ENCODE assay signal across 8 cellular contexts in genomic region chr1:241847540-241847795, GRCh38. TPM values are rescaled to one million over a fixed set of nuclear protein-coding genes. Genes with fewer than 3 reads are reported as not detected.
A peak's percentile ranks its signal among the peaks of the same experiment; 100 is the strongest.
DNase-seq lines count a peak whose midpoint lies in the region; ATAC-seq, FAIRE-seq and TF ChIP-seq lines count a peak whose summit lies in the region.

No MANE protein-coding gene starts in this region.

- TF ChIP-seq POLR2A in esophagus squamous epithelium (IDR thresholded peaks at IDR 0.05) (no peak), GM12891 (IDR thresholded peaks at IDR 0.05; ENCODE audit: low read depth, low read length) (no peak)

- H3K79me2 ChIP-seq in DND-41 (ENCODE audit: insufficient read depth, low read length) = peaks cover 43% of the 10 kb centered on the region
- H3K79me2 ChIP-seq in parathyroid adenoma = no peaks in the 10 kb centered on the region

- peak overlapping the region; percentile 51 to 88 for H3K4me3 ChIP-seq in DND-41 (ENCODE audit: low read depth in 1 of 2, low read length in 2 of 2)
- peak overlapping the region; percentile 91 for H3K4me3 ChIP-seq in SJSA1
- H3K4me3 ChIP-seq in esophagus squamous epithelium = peak overlapping the region; percentile 63 to 92 (median 84)
- peak overlapping the region; percentile 98 for H3K4me3 ChIP-seq in parathyroid adenoma (ENCODE audit: low read depth, low read length)

- no peak for DNase-seq in DND-41
- no peak for DNase-seq in SJSA1 (ENCODE audit: low read depth in 1 of 2, low spot score in 2 of 2)
- DNase-seq in esophagus squamous epithelium (lab: John Stamatoyannopoulos, UW) = no peak
- DNase-seq in GM12891 (ENCODE audit: insufficient read length, low spot score) = no peak
- DNase-seq in NCI-H345 (lab: John Stamatoyannopoulos, UW) = no peak
- no peak for DNase-seq in NCI-H146 treated with DMSO at 0.1 percent for 48 hours (lab: John Stamatoyannopoulos, UW; ENCODE audit: unreplicated experiment)
- no peak for DNase-seq in OCI-M1 (lab: John Stamatoyannopoulos, UW)

- TF ChIP-seq CTCF in DND-41 (IDR thresholded peaks at IDR 0.05; ENCODE audit: borderline replicate concordance, extremely low read depth, low read length, poor library complexity, severe bottlenecking) = no peak
- TF ChIP-seq CTCF in esophagus squamous epithelium (IDR thresholded peaks at IDR 0.05) = no peak
- no peak for TF ChIP-seq CTCF in parathyroid adenoma (IDR thresholded peaks at IDR 0.05)

- H3K27ac ChIP-seq in DND-41 (ENCODE audit: low read length) = peak overlapping the region; percentile 98
- H3K27ac ChIP-seq in SJSA1 = peak overlapping the region; percentile 95
- peak overlapping the region; percentile 92 to 99 (median 99) for H3K27ac ChIP-seq in esophagus squamous epithelium
- H3K27ac ChIP-seq in parathyroid adenoma = peak overlapping the region; percentile 98

- 9% methylated on average over 6 of the region's 6 CpGs for WGBS in esophagus squamous epithelium, 2 donors

- intact Hi-C loops in esophagus squamous epithelium (cut with DNase I) = no loop called here

- H3K36me3 ChIP-seq in DND-41 (ENCODE audit: insufficient read depth, low read length) (peaks cover 30% of the 10 kb centered on the region), SJSA1 (peaks cover 37% of the 10 kb centered on the region), esophagus squamous epithelium (no peaks in the 10 kb centered on the region), parathyroid adenoma (ENCODE audit: control insufficient read depth, insufficient read depth, low read length) (no peaks in the 10 kb centered on the region)

- H3K9me3 ChIP-seq in DND-41 (ENCODE audit: insufficient read depth, low read length, severe bottlenecking) (no peaks in the 10 kb centered on the region), SJSA1 (replicated peaks) (no peaks in the 10 kb centered on the region), esophagus squamous epithelium (no peaks in the 10 kb centered on the region), parathyroid adenoma (ENCODE audit: control insufficient read depth, low read length) (no peaks in the 10 kb centered on the region)

- H3K9ac ChIP-seq in DND-41 (ENCODE audit: low read depth, low read length) = peak overlapping the region; percentile 81
- no peak overlapping the region for H3K9ac ChIP-seq in parathyroid adenoma

- H3K4me1 ChIP-seq in DND-41 (ENCODE audit: insufficient read depth, low read length) (peaks cover 45% of the 10 kb centered on the region), SJSA1 (replicated peaks) (peaks cover 16% of the 10 kb centered on the region), esophagus squamous epithelium (peaks cover 6 to 20% (median 8%) of the 10 kb centered on the region in 3 donors), parathyroid adenoma (no peaks in the 10 kb centered on the region)

- H2AFZ ChIP-seq in DND-41 (ENCODE audit: low read depth, low read length) = peak overlapping the region; percentile 95
- H2AFZ ChIP-seq in parathyroid adenoma = peak overlapping the region; percentile 96

- H3K27me3 ChIP-seq in DND-41 (ENCODE audit: insufficient read depth, low read length, poor library complexity) (no peaks in the 10 kb centered on the region), SJSA1 (replicated peaks) (no peaks in the 10 kb centered on the region), esophagus squamous epithelium (no peaks in the 10 kb centered on the region), parathyroid adenoma (ENCODE audit: control insufficient read depth, insufficient read depth, low read length) (no peaks in the 10 kb centered on the region)

- H3K4me2 ChIP-seq in DND-41 (ENCODE audit: insufficient read depth, low read length) (peak overlapping the region; percentile 76), parathyroid adenoma (ENCODE audit: low read length) (peak overlapping the region; percentile 54)

- ATAC-seq in DND-41 (ENCODE audit: insufficient read depth, low read depth) = no peak

- peaks cover 2% of the 10 kb centered on the region; the same call in 1 of the 2 replicates for H4K20me1 ChIP-seq in DND-41 (ENCODE audit: insufficient read depth, low read length)

- no peak for FAIRE-seq in GM12891 (lab: Jason Lieb, UNC)

TF ChIP-seq in GM12891, 5 proteins besides CTCF, POLR2A, EP300 and RAD21:
- TF ChIP-seq PAX5 (IDR thresholded peaks at IDR 0.05; ENCODE audit: insufficient read depth, low read length, severe bottlenecking) (no peak), TAF1 (IDR thresholded peaks at IDR 0.05; ENCODE audit: low read depth, low read length) (no peak), SPI1 (IDR thresholded peaks at IDR 0.05; ENCODE audit: low read depth, low read length) (no peak), POU2F2 (IDR thresholded peaks at IDR 0.05; ENCODE audit: low read depth, low read length) (no peak), POLR2AphosphoS5 (IDR thresholded peaks at IDR 0.05; ENCODE audit: low read depth, low read length) (no peak)

RNA-seq across cellular contexts. Expression of gene EXO1, which starts 0.5 kb away (rescaled TPM):
- 42.9 and 48.3 TPM in 2 replicates for total RNA-seq in SJSA1 (2014; rRNA removed; shearing (Covaris generic))
- 1 to 10 TPM; 1.5 to 9.2 (median 5.3) TPM for total RNA-seq in esophagus squamous epithelium
- 13.8 TPM for polyA plus RNA-seq in GM12891 (2012; ENCODE audit: low read depth, missing spikeins)
